Comparison of ENCODE assay signal across 8 cellular contexts in the genomic region with DNA sequence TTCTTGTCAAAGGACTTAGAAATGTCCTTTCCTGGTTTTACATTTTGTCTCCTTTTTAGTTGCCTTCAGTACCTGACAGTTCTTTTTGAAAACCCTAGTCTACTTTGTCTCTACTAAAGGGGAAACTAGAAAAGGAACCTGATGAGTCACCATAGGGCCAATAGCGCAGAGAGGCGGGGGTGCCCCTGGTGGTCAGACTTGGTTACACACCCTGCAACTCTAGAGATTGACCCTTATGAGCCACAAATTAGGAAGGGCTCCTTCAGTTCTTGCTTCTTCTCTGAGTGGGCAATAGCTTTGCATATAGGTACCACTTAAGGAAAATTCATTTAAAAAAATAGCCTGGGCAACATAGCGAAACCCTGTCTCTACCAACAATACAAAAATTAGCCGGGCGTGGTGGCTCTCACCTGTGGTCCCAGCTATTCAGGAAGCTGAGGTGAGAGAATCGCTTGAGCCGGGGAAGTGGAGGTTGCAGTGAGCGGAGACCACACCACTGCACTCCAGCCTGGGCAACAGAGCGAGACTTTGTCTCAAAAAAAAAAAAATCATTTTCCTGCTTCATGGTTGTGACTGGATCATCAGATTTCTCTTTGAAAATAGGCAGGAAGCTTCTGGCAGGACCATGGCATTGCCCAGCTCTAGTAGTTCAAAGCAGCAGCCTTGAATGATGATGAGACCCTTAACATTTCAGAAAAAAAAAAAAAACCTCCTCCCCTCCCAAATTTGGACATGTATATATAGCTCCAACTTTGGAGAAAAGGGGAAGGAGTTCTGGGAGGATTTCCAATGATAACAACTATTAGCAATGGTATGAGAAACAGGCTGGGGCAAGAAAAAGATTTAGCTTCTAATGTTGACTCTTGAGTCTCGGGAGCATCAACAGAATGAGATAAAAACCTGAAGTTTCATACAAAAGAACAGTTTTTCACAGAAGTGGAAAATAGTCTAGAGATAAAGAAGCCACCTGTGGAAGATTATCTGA. TPM values are rescaled to one million over a fixed set of nuclear protein-coding genes. Genes with fewer than 3 reads are reported as not detected.
DNase-seq lines count a peak whose midpoint lies in the region; ATAC-seq and TF ChIP-seq lines count a peak whose summit lies in the region.

No MANE protein-coding gene starts in this region.

- TF ChIP-seq CTCF in lower leg skin (IDR thresholded peaks at IDR 0.05), result peak in 1 of 3 donors; percentile 74

- peak; percentile 33 for DNase-seq in NCI-H510A treated with DMSO at 0.1 percent for 48 hours (lab: John Stamatoyannopoulos, UW)
- DNase-seq in NCI-H510A (lab: John Stamatoyannopoulos, UW), result no peak
- peak; percentile 54 for DNase-seq in NCI-H1436 (lab: John Stamatoyannopoulos, UW)
- DNase-seq in activated CD4-positive, alpha-beta T cell treated with anti-CD3 and anti-CD28 coated beads for 1 hour, result peak; percentile 64
- peak; percentile 45 for DNase-seq in cerebellum (ENCODE audit: low spot score)
- DNase-seq in lower leg skin (ENCODE audit: low spot score in 2 of 2), result peak; percentile 62 to 89
- DNase-seq in stimulated activated CD8-positive, alpha-beta memory T cell treated with anti-CD3 and anti-CD28 coated beads, Interleukin-12 subunit alpha, Interleukin-12 subunit beta, amount 100 ng/mL, for 24 hours (ENCODE audit: extremely low read depth), result peak; percentile 49

- no peak overlapping the region for H3K4me3 ChIP-seq in lower leg skin (ENCODE audit: low read depth, poor library complexity, severe bottlenecking)

- intact Hi-C loops in lower leg skin (cut with DNase I; ENCODE audit: low total_unique reads), result no loop called here

- TF ChIP-seq POLR2A in lower leg skin (IDR thresholded peaks at IDR 0.05), result no peak

- peak; percentile 90 for ATAC-seq in HG02623 (IDR thresholded peaks at IDR 0.05; ENCODE audit: unreplicated experiment)

- 74 to 86% methylated on average over 10 of the region's 10 CpGs for WGBS in lower leg skin, 2 donors

RNA-seq across cellular contexts. Expression of a gene that starts 45.2 kb away (rescaled TPM):
- 30.3 TPM for total RNA-seq in cerebellum
- 10 to 100 TPM; 18.7 to 46.2 (median 21.2) TPM for total RNA-seq in lower leg skin
